In the genomic region with DNA sequence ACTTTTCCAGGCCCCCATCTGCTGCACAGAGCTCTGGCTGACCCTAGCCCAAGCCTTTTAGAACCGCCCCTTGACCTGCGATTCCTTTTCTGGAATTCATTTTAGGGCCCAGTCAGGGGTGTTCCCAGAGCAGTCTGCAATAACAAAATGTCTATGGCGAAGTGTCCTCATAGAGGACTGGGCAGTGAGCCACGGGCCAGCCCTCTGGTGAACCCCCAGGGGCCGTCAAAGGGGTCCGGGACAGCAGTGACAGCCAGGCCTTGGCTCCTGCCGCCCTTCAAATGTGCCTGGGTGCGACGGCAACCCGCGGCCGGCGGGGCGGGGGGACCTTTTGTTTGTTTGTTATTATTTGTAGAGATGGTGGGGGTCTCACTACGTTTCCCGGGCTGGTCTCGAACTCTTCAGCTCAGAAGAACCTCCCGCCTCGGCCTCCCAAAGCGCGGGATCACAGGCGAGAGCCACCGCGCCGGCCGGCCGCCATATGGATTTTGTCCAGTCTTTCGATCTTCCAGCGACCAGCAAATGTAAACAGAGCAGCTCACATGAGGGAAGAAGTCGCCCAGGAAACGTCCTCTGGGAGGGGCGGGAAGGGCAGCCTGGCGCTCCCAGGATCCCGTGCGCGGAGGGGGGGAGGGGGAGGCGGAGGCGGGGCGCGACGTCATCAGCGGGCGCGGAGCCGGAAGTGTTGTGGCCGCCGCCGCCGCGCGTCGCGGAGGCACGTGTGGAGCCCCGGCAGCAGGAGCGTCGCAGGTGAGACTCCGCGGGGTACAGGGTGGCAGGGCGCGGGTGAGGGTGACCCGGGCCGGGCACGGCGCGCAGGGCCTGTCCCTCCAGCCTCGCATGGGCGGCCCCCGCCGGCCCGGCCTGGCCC, we compare ENCODE assay signal across 7 cellular contexts. TPM values are rescaled to one million over a fixed set of nuclear protein-coding genes. Genes with fewer than 3 reads are reported as not detected.
A peak's percentile ranks its signal among the peaks of the same experiment; 100 is the strongest.
DNase-seq lines count a peak whose midpoint lies in the region; ATAC-seq lines count a peak whose summit lies in the region.

A gene (plus strand): TSS at position 685 of the 871 bp plus-strand sequence. CDS start 783 bp downstream, outside the sequence.

- ATAC-seq in GM18502 (IDR thresholded peaks at IDR 0.05; ENCODE audit: poor library complexity, unreplicated experiment) (peak; percentile 56), HG03565 (IDR thresholded peaks at IDR 0.05; ENCODE audit: unreplicated experiment) (peak; percentile 29)

- DNase-seq in NCI-H82 (lab: John Stamatoyannopoulos, UW) (peak; percentile 91), lung microvascular endothelial cell (ENCODE audit: low read depth in 2 of 2) (peak; percentile 70 to 81)
- DNase-seq in activated CD8-positive, alpha-beta memory T cell treated with anti-CD3 and anti-CD28 coated beads for 24 hours: peak; percentile 90
- DNase-seq in effector CD4-positive, alpha-beta T cell: peak; percentile 72
- peak; percentile 65 to 70 (median 69) for DNase-seq in stimulated activated CD4-positive, alpha-beta T cell treated with anti-CD3 and anti-CD28 coated beads, TNF-alpha, amount 100 ng/mL, for 4 hours (ENCODE audit: low read depth in 3 of 3)

RNA-seq across cellular contexts. Expression of the gene that starts here (rescaled TPM):
- total RNA-seq in lung microvascular endothelial cell: 3.1 and 5.4 TPM in 2 replicates

Comparison
In these comparisons a context has a peak if more than half of its experiments do, and no peak if none do; other contexts are left out.
1. Peak in every context shown above with its lines: DNase-seq and ATAC-seq.